29 cellular contexts compared by ENCODE assay signal in the genomic region with DNA sequence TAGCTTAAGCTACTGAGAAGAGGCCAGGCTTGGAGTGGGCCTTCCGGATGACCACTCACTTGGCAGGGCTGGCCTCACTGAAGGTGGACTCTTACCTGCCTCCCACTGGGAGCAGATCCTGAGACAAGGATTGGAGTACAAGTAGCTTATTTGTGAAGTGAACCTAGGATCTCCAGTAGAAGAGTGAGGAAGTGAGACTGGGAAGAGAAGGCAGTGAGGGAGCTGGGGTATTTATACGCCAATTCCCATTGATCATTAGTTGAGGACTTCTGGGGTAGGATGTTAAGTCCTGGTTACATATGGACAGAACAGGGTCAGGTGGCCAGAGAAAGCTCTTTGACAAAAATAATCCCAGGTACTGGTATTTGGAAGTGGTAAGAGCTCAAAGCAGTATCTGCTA.
"Had no signal": no experiment of that assay in that cellular context is flagged by ENCODE, and none has a peak within 500 bp of the region (broad histone marks: within the 10 kb centered on the region; RNA-seq: fewer than 3 reads in every experiment).

No MANE protein-coding gene starts in this region.

- ATAC-seq: activated CD4-positive, CD25-positive, alpha-beta regulatory T cell treated with anti-CD3 and anti-CD28 coated beads, Interleukin-2, amount 50 U/mL, for 24 hours; activated CD8-positive, alpha-beta T cell treated with anti-CD3 and anti-CD28 coated beads, Interleukin-2, amount 10 ng/mL, durations not matched to agents 7 days and 5 days; activated T-cell treated with anti-CD3 and anti-CD28 coated beads, Interleukin-2, amount 50 U/mL, for 4 hours; activated T-helper 17 cell treated with anti-CD3 and anti-CD28 coated beads, Interleukin-2, amount 50 U/mL, for 72 hours; effector memory CD8-positive, alpha-beta T cell; gastroesophageal sphincter; T-helper 17 cell had no signal

- H3K9me3 Mint-ChIP-seq: activated CD4-positive, alpha-beta memory T cell treated with anti-CD3 and anti-CD28 coated beads for 36 hours; activated T-cell treated with anti-CD3 and anti-CD28 coated beads, Interleukin-2, amount 50 U/mL, for 4 hours; activated T-helper 17 cell treated with anti-CD3 and anti-CD28 coated beads, Interleukin-2, amount 50 U/mL, for 72 hours; effector memory CD8-positive, alpha-beta T cell had no signal

- H3K36me3 Mint-ChIP-seq: activated CD4-positive, alpha-beta memory T cell treated with anti-CD3 and anti-CD28 coated beads for 36 hours; activated naive CD8-positive, alpha-beta T cell had no signal

- H3K4me3 ChIP-seq: esophagus squamous epithelium, gastroesophageal sphincter had no signal

- H3K4me1 ChIP-seq: esophagus squamous epithelium, gastroesophageal sphincter had no signal

- H3K4me1 Mint-ChIP-seq: activated B cell treated with CpG ODN at 0.5 μM for 24 hours; activated T-helper 17 cell treated with anti-CD3 and anti-CD28 coated beads, Interleukin-2, amount 50 U/mL, for 72 hours had no signal

- H3K9me3 ChIP-seq: esophagus squamous epithelium, gastroesophageal sphincter had no signal

- H3K27me3 ChIP-seq: brain microvascular endothelial cell, esophagus squamous epithelium had no signal

- DNase-seq: activated B cell treated with CpG ODN at 0.5 μM for 24 hours; activated CD4-positive, alpha-beta memory T cell treated with anti-CD3 and anti-CD28 coated beads for 36 hours; activated CD4-positive, alpha-beta T cell treated with anti-CD3 and anti-CD28 coated beads, Interleukin-2, amount 10 ng/mL, durations not matched to agents 24 days and 14 days; activated CD8-positive, alpha-beta T cell treated with anti-CD3 and anti-CD28 coated beads, Interleukin-2, amount 10 ng/mL, durations not matched to agents 7 days and 5 days; activated effector memory CD4-positive, alpha-beta T cell treated with Interleukin-2 at 50 U/mL for 16 hours; activated gamma-delta T cell treated with Interleukin-2 at 50 U/mL for 16 hours; activated naive CD4-positive, alpha-beta T cell treated with anti-CD3 and anti-CD28 coated beads, Interleukin-2, amount 50 U/mL, for 16 hours; activated naive CD4-positive, alpha-beta T cell treated with Interleukin-2 at 50 U/mL for 16 hours; activated T-cell treated with anti-CD3 and anti-CD28 coated beads, Interleukin-2, amount 50 U/mL, for 4 hours; amniotic stem cell; anterior cingulate cortex; brain microvascular endothelial cell; caudate nucleus; cortex of kidney; dermis blood vessel endothelial cell; effector CD4-positive, alpha-beta T cell; effector memory CD8-positive, alpha-beta T cell; esophagus squamous epithelium; foreskin melanocyte; T-helper 1 cell; T-helper 17 cell; T1000; WERI-Rb-1 had no signal

- H3K27ac Mint-ChIP-seq: activated B cell treated with CpG ODN at 0.5 μM for 24 hours; activated CD4-positive, alpha-beta memory T cell treated with anti-CD3 and anti-CD28 coated beads for 36 hours; activated CD4-positive, alpha-beta T cell treated with anti-CD3 and anti-CD28 coated beads, Interleukin-2, amount 10 ng/mL, durations not matched to agents 24 days and 14 days; activated CD8-positive, alpha-beta T cell treated with anti-CD3 and anti-CD28 coated beads, Interleukin-2, amount 10 ng/mL, durations not matched to agents 7 days and 5 days; activated naive CD8-positive, alpha-beta T cell; activated T-helper 17 cell treated with anti-CD3 and anti-CD28 coated beads, Interleukin-2, amount 50 U/mL, for 72 hours; effector memory CD8-positive, alpha-beta T cell; T-helper 17 cell; T-helper 2 cell treated with Interferon-gamma antibody and Interleukin-4, amounts not matched to agents 5 μg/mL and 100 μg/mL, for 36 hours had no signal

- H3K4me3 Mint-ChIP-seq: activated B cell treated with CpG ODN at 0.5 μM for 24 hours; activated CD4-positive, alpha-beta memory T cell treated with anti-CD3 and anti-CD28 coated beads for 36 hours; activated CD4-positive, alpha-beta T cell treated with anti-CD3 and anti-CD28 coated beads, Interleukin-2, amount 10 ng/mL, durations not matched to agents 24 days and 14 days; activated CD8-positive, alpha-beta T cell treated with anti-CD3 and anti-CD28 coated beads, Interleukin-2, amount 10 ng/mL, durations not matched to agents 7 days and 5 days; activated naive CD8-positive, alpha-beta T cell; activated T-cell treated with anti-CD3 and anti-CD28 coated beads, Interleukin-2, amount 50 U/mL, for 4 hours; activated T-helper 17 cell treated with anti-CD3 and anti-CD28 coated beads, Interleukin-2, amount 50 U/mL, for 72 hours; effector memory CD8-positive, alpha-beta T cell; T-helper 17 cell; T-helper 2 cell treated with Interferon-gamma antibody and Interleukin-4, amounts not matched to agents 5 μg/mL and 100 μg/mL, for 36 hours had no signal

- H3K36me3 ChIP-seq: brain microvascular endothelial cell, esophagus squamous epithelium, gastroesophageal sphincter, WERI-Rb-1 had no signal

- H3K27me3 Mint-ChIP-seq: activated CD4-positive, alpha-beta memory T cell treated with anti-CD3 and anti-CD28 coated beads for 36 hours; activated naive CD8-positive, alpha-beta T cell; activated T-helper 17 cell treated with anti-CD3 and anti-CD28 coated beads, Interleukin-2, amount 50 U/mL, for 72 hours; T-helper 17 cell had no signal

- H3K27ac ChIP-seq: brain microvascular endothelial cell, epithelial cell of prostate, esophagus squamous epithelium, gastroesophageal sphincter, WERI-Rb-1 had no signal
